ENCODE assay signal across 8 cellular contexts in genomic region chr4:84750260-84750955, GRCh38.
A peak's percentile ranks its signal among the peaks of the same experiment; 100 is the strongest.
DNase-seq lines count a peak whose midpoint lies in the region; ATAC-seq and TF ChIP-seq lines count a peak whose summit lies in the region.

No MANE protein-coding gene starts in this region.

- TF ChIP-seq CTCF in LNCaP clone FGC (IDR thresholded peaks at IDR 0.05; ENCODE audit: control insufficient read depth, extremely low read depth, insufficient read depth) (peak; percentile 46), foreskin fibroblast (IDR thresholded peaks at IDR 0.05; ENCODE audit: low read depth, low read length) (peak; percentile 51), psoas muscle (IDR thresholded peaks at IDR 0.05) (peak; percentile 62)

- intact Hi-C loops in psoas muscle (cut with DNase I): loop anchor here (2.0 to 5.0 kb wide), 2 partner anchors 220 to 222 kb away; no protein-coding TSS in a partner anchor

- DNase-seq in GF-D8 (lab: John Stamatoyannopoulos, UW) (peak; percentile 28), LNCaP clone FGC (ENCODE audit: low read depth) (peak; percentile 46), SKM-1 treated with dmso at 0.1 percent for 144 hours (lab: John Stamatoyannopoulos, UW; ENCODE audit: unreplicated experiment) (peak; percentile 50), foreskin fibroblast (peak; percentile 21 to 67), psoas muscle (no peak), NCI-H1048 (lab: John Stamatoyannopoulos, UW) (no peak)
- no peak for DNase-seq in activated CD8-positive, alpha-beta memory T cell treated with anti-CD3 and anti-CD28 coated beads, Interleukin-2, amount 50 U/mL, for 48 hours

- no peaks in the 10 kb centered on the region for H3K4me1 ChIP-seq in psoas muscle

- no peaks in the 10 kb centered on the region for H3K9me3 ChIP-seq in psoas muscle

- no peak overlapping the region for H3K27ac ChIP-seq in psoas muscle

- no peaks in the 10 kb centered on the region for H3K27me3 ChIP-seq in psoas muscle (ENCODE audit: insufficient read depth in 3 of 3, low read length in 2 of 3)

- peak; percentile 65 for ATAC-seq in GM21717 (IDR thresholded peaks at IDR 0.05; ENCODE audit: unreplicated experiment)
- ATAC-seq in psoas muscle: peak in 2 of 4 donors; percentile 63 to 86

- 14 to 36% (median 21%) methylated on average over 1 of the region's 1 CpG for WGBS in psoas muscle, 3 donors

- H3K4me3 ChIP-seq in LNCaP clone FGC (ENCODE audit: low read depth, low read length) (no peak overlapping the region), foreskin fibroblast (ENCODE audit: low read depth in 1 of 2, low read length in 2 of 2) (no peak overlapping the region), psoas muscle (no peak overlapping the region)

- peaks cover 4 to 99% of the 10 kb centered on the region in 2 donors for H3K36me3 ChIP-seq in psoas muscle (ENCODE audit: insufficient read depth in 1 of 2, low read depth in 1 of 2)

Comparison
In these comparisons a context has a peak if more than half of its experiments do, and no peak if none do; other contexts are left out.
1. DNase-seq: peak in GF-D8 (single experiment), LNCaP clone FGC (single experiment), SKM-1 treated with dmso at 0.1 percent for 144 hours (single experiment) and foreskin fibroblast (2 of 2); none in psoas muscle (0 of 2), NCI-H1048 (single experiment) and activated CD8-positive, alpha-beta memory T cell treated with anti-CD3 and anti-CD28 coated beads, Interleukin-2, amount 50 U/mL, for 48 hours (single experiment).
2. Peak in every context shown above with its lines, with median percentiles within 50 percentile points of each other: CTCF ChIP-seq.